In the genomic region with DNA sequence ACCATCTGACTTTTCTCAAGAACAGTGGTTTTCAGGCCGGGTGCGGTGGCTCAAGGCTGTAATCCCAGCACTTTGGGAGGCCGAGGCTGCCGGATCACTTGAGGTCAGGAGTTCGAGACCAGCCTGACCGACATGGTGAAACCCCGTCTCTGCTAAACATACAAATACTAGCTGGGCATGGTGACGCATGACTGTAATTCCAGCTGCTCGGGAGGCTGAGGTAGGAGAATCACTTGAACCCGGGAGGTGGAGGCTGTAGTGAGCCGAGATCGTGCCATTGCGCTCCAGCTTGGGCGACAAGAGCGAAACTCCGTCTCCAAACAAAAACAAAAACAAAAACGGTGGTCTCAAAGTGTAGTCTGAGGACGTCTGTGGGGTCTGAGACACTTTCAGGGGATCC, we compare ENCODE assay signal across 9 cellular contexts. TPM values are rescaled to one million over a fixed set of nuclear protein-coding genes. Genes with fewer than 3 reads are reported as not detected.
DNase-seq lines count a peak whose midpoint lies in the region; ATAC-seq and TF ChIP-seq lines count a peak whose summit lies in the region.
"Not testable (repeated sequence)": the region's sequence is repeated elsewhere in the genome, so short reads cannot be mapped to it uniquely, and the experiment has no call there.
"Had no signal": no experiment of that assay in that cellular context is flagged by ENCODE, and none has a peak within 500 bp of the region (broad histone marks: within the 10 kb centered on the region; RNA-seq: fewer than 3 reads in every experiment).

No MANE protein-coding gene starts in this region.

- ATAC-seq in RWPE2 (ENCODE audit: low read depth); heart right ventricle; naive thymus-derived CD4-positive, alpha-beta T cell: not testable (repeated sequence)

- TF ChIP-seq CTCF in BE2C (IDR thresholded peaks at IDR 0.05; ENCODE audit: low read depth, low read length); HFF-Myc (IDR thresholded peaks at IDR 0.05; ENCODE audit: low read depth, low read length, missing control alignments); RWPE2 (IDR thresholded peaks at IDR 0.05; ENCODE audit: poor library complexity, severe bottlenecking); dorsolateral prefrontal cortex (IDR thresholded peaks at IDR 0.05 in 54 of 56, conservative IDR thresholded peaks at IDR 0.05 in 2 of 56; ENCODE audit: low read depth in 1 of 56, partially characterized antibody in 56 of 56); heart right ventricle (IDR thresholded peaks at IDR 0.05): not testable (repeated sequence)

- H3K4me3 Mint-ChIP-seq in activated T-helper 1 cell treated with anti-CD3 and anti-CD28 coated beads, Interleukin-12 subunit alpha, Interleukin-12 subunit beta, Interleukin-2, Interleukin-4 antibody, amounts not matched to agents 30 ng/mL and 10 ng/mL and 1 ng/mL, durations not matched to agents 14 hours and 24 hours and 36 hours: peak overlapping the region; percentile 81
- peak overlapping the region; percentile 67 to 99 (median 78) for H3K4me3 Mint-ChIP-seq in naive thymus-derived CD4-positive, alpha-beta T cell

- H3K27ac ChIP-seq in RWPE2 (ENCODE audit: poor library complexity, severe bottlenecking): peak overlapping the region; percentile 60
- not testable (repeated sequence) for H3K27ac ChIP-seq in dorsolateral prefrontal cortex; naive thymus-derived CD4-positive, alpha-beta T cell (ENCODE audit: low read depth, low read length); skeletal muscle tissue (ENCODE audit: low read depth, low read length)
- peak overlapping the region in 1 of 10 donors; percentile 89 for H3K27ac ChIP-seq in heart right ventricle

- not testable (repeated sequence) for H3K9me3 ChIP-seq in BE2C; RWPE2 (ENCODE audit: severe bottlenecking); heart right ventricle; naive thymus-derived CD4-positive, alpha-beta T cell (ENCODE audit: control insufficient read depth in 2 of 3, low read length in 3 of 3); skeletal muscle tissue (ENCODE audit: control insufficient read depth in 3 of 3, low read length in 3 of 3)

- H3K4me1 Mint-ChIP-seq in activated T-helper 1 cell treated with anti-CD3 and anti-CD28 coated beads, Interleukin-12 subunit alpha, Interleukin-12 subunit beta, Interleukin-2, Interleukin-4 antibody, amounts not matched to agents 30 ng/mL and 10 ng/mL and 1 ng/mL, durations not matched to agents 14 hours and 24 hours and 36 hours (ENCODE audit: low read depth): peaks cover 20% of the 10 kb centered on the region
- peaks cover 11 to 39% (median 24%) of the 10 kb centered on the region in 7 donors for H3K4me1 Mint-ChIP-seq in naive thymus-derived CD4-positive, alpha-beta T cell

- H3K27ac Mint-ChIP-seq in activated T-helper 1 cell treated with anti-CD3 and anti-CD28 coated beads, Interleukin-12 subunit alpha, Interleukin-12 subunit beta, Interleukin-2, Interleukin-4 antibody, amounts not matched to agents 30 ng/mL and 10 ng/mL and 1 ng/mL, durations not matched to agents 14 hours and 24 hours and 36 hours: peak overlapping the region; percentile 22
- H3K27ac Mint-ChIP-seq in naive thymus-derived CD4-positive, alpha-beta T cell: peak overlapping the region in 4 of 9 donors; percentile 36 to 50 (median 47)

- H3K36me3 Mint-ChIP-seq in activated T-helper 1 cell treated with anti-CD3 and anti-CD28 coated beads, Interleukin-12 subunit alpha, Interleukin-12 subunit beta, Interleukin-2, Interleukin-4 antibody, amounts not matched to agents 30 ng/mL and 10 ng/mL and 1 ng/mL, durations not matched to agents 14 hours and 24 hours and 36 hours (ENCODE audit: low read depth): peaks cover 16% of the 10 kb centered on the region
- H3K36me3 Mint-ChIP-seq in naive thymus-derived CD4-positive, alpha-beta T cell: peaks cover 5 to 12% (median 7%) of the 10 kb centered on the region in 5 donors

- not testable (repeated sequence) for H3K9me3 Mint-ChIP-seq in activated T-helper 1 cell treated with anti-CD3 and anti-CD28 coated beads, Interleukin-12 subunit alpha, Interleukin-12 subunit beta, Interleukin-2, Interleukin-4 antibody, amounts not matched to agents 30 ng/mL and 10 ng/mL and 1 ng/mL, durations not matched to agents 14 hours and 24 hours and 36 hours; naive thymus-derived CD4-positive, alpha-beta T cell

- H3K4me1 ChIP-seq in BE2C: not testable (repeated sequence)
- H3K4me1 ChIP-seq in RWPE2 (ENCODE audit: insufficient read depth, poor library complexity, severe bottlenecking) (peaks cover 34% of the 10 kb centered on the region), heart right ventricle (peaks cover 0 to 28% (median 20%) of the 10 kb centered on the region in 9 donors), skeletal muscle tissue (ENCODE audit: control insufficient read depth in 3 of 3, insufficient read depth in 3 of 3, low read length in 3 of 3) (peaks cover 5 to 13% (median 11%) of the 10 kb centered on the region in 3 donors)
- H3K4me1 ChIP-seq in naive thymus-derived CD4-positive, alpha-beta T cell (ENCODE audit: control insufficient read depth in 2 of 2, insufficient read depth in 2 of 2, low read length in 2 of 2): peaks cover 9 to 14% of the 10 kb centered on the region in 2 donors

- not testable (repeated sequence) for H3K27me3 Mint-ChIP-seq in activated T-helper 1 cell treated with anti-CD3 and anti-CD28 coated beads, Interleukin-12 subunit alpha, Interleukin-12 subunit beta, Interleukin-2, Interleukin-4 antibody, amounts not matched to agents 30 ng/mL and 10 ng/mL and 1 ng/mL, durations not matched to agents 14 hours and 24 hours and 36 hours (ENCODE audit: insufficient read depth); naive thymus-derived CD4-positive, alpha-beta T cell

- H3K4me3 ChIP-seq in BE2C (ENCODE audit: low read depth, low read length) (peak overlapping the region; percentile 95), HFF-Myc (replicated peaks; ENCODE audit: low read depth, low read length) (peak overlapping the region; percentile 68), RWPE2 (ENCODE audit: severe bottlenecking) (peak overlapping the region; percentile 83), dorsolateral prefrontal cortex (peak overlapping the region in 45 of 59 donors; percentile 55 to 97 (median 83)), heart right ventricle (peak overlapping the region in 7 of 10 donors; percentile 73 to 88 (median 79)), skeletal muscle tissue (ENCODE audit: low read length in 3 of 3) (peak overlapping the region; percentile 73 to 99 (median 75))
- H3K4me3 ChIP-seq in naive thymus-derived CD4-positive, alpha-beta T cell (ENCODE audit: low read length): peak overlapping the region; percentile 96

- H3K9ac ChIP-seq in skeletal muscle tissue (ENCODE audit: low read depth in 1 of 3, low read length in 3 of 3): peak overlapping the region; percentile 7 to 87 (median 83)

- POLR2A ChIA-PET in naive thymus-derived CD4-positive, alpha-beta T cell (lab: Charles Lee): interaction anchor here (0.6 to 2.7 kb wide), 6 partner anchors 51 to 429 kb away, joined by 3 to 12 read pairs (median 5); partner anchors contain the start of genes TOMM6 and UBR2

- not testable (repeated sequence) for DNase-seq in BE2C; HFF-Myc (ENCODE audit: extremely low read depth, low read depth); RWPE2 (ENCODE audit: low spot score); activated T-helper 1 cell treated with anti-CD3 and anti-CD28 coated beads, Interleukin-12 subunit alpha, Interleukin-12 subunit beta, Interleukin-2, Interleukin-4 antibody, amounts not matched to agents 30 ng/mL and 10 ng/mL and 1 ng/mL, durations not matched to agents 14 hours and 24 hours and 36 hours (ENCODE audit: low spot score); dorsolateral prefrontal cortex; heart right ventricle; naive thymus-derived CD4-positive, alpha-beta T cell

- 85 to 88% methylated on average over 18 of the region's 18 CpGs for WGBS in heart right ventricle, 2 donors

- H3K36me3 ChIP-seq in BE2C (peaks cover 25% of the 10 kb centered on the region), RWPE2 (ENCODE audit: low read depth) (peaks cover 48% of the 10 kb centered on the region), heart right ventricle (peaks cover 0 to 29% (median 13%) of the 10 kb centered on the region in 9 donors), skeletal muscle tissue (ENCODE audit: control insufficient read depth in 3 of 3, insufficient read depth in 3 of 3, low read length in 3 of 3) (peaks cover 10 to 21% (median 19%) of the 10 kb centered on the region in 3 donors)
- H3K36me3 ChIP-seq in naive thymus-derived CD4-positive, alpha-beta T cell (ENCODE audit: control insufficient read depth in 2 of 3, insufficient read depth in 3 of 3, low read length in 3 of 3): peaks cover 0 to 24% (median 0%) of the 10 kb centered on the region in 3 experiments

- CTCF ChIA-PET in naive thymus-derived CD4-positive, alpha-beta T cell (lab: Charles Lee): interaction anchor here (0.6 to 1.3 kb wide), 3 partner anchors 110 to 482 kb away, joined by 3 to 4 read pairs (median 3); no protein-coding TSS in a partner anchor

- intact Hi-C loops in activated T-helper 1 cell treated with anti-CD3 and anti-CD28 coated beads, Interleukin-12 subunit alpha, Interleukin-12 subunit beta, Interleukin-2, Interleukin-4 antibody, amounts not matched to agents 30 ng/mL and 10 ng/mL and 1 ng/mL, durations not matched to agents 14 hours and 24 hours and 36 hours (cut with micrococcal nuclease): loop anchor here (2.0 to 5.0 kb wide), 5 partner anchors 49 to 1300 kb away; partner anchors contain the start of genes POLR1C, TBCC, TRERF1 and YIPF3
- intact Hi-C loops in dorsolateral prefrontal cortex (cut with DNase I) (loop anchor here (5.0 to 10.0 kb wide), 5 partner anchors 172 to 439 kb away; partner anchors contain the start of genes BYSL (in 1 of the 2), FRS3 (in 1 of the 2), MED20 (in 1 of the 2) and UBR2 (in 1 of the 2)), heart right ventricle (cut with DNase I) (loop anchor here in 4 of 10 donors (2.0 to 10.0 kb wide), 6 partner anchors 238 to 660 kb away; partner anchors contain the start of genes PRICKLE4 (in 2 of the 4), TOMM6 (in 2 of the 4) and TRERF1 (in 1 of the 4))
- intact Hi-C loops in naive thymus-derived CD4-positive, alpha-beta T cell (cut with micrococcal nuclease): loop anchor here (2.0 to 5.0 kb wide), 7 partner anchors 172 to 1211 kb away; partner anchors contain the start of genes ABCC10 (in 1 of the 2), SRF (in 1 of the 2) and TOMM6 (in 1 of the 2)

- H3K27me3 ChIP-seq in BE2C; RWPE2 (ENCODE audit: insufficient read depth, poor library complexity, severe bottlenecking); dorsolateral prefrontal cortex; heart right ventricle; naive thymus-derived CD4-positive, alpha-beta T cell (ENCODE audit: control insufficient read depth in 2 of 2, insufficient read depth in 2 of 2, low read length in 2 of 2); skeletal muscle tissue (ENCODE audit: control insufficient read depth in 3 of 3, insufficient read depth in 3 of 3, low read length in 3 of 3): not testable (repeated sequence)

RNA-seq across cellular contexts. Expression of gene MRPS10, which starts 1.2 kb away (rescaled TPM):
- polyA plus RNA-seq in BE2C (2012; ENCODE audit: insufficient read depth, insufficient read length, low read depth): 52.2 TPM
- total RNA-seq in activated T-helper 1 cell treated with anti-CD3 and anti-CD28 coated beads, Interleukin-12 subunit alpha, Interleukin-12 subunit beta, Interleukin-2, Interleukin-4 antibody, amounts not matched to agents 30 ng/mL and 10 ng/mL and 1 ng/mL, durations not matched to agents 14 hours and 24 hours and 36 hours: 48.8 and 49.7 TPM in 2 replicates
- 10 to 100 TPM; 18.8 to 41.4 (median 29.6) TPM for total RNA-seq in dorsolateral prefrontal cortex
- total RNA-seq in heart right ventricle: 10 to 100 TPM; 47.4 to 82.1 (median 63.1) TPM
- polyA plus RNA-seq in heart right ventricle: 10 to 100 TPM; 22.6 to 30.7 TPM
- total RNA-seq in naive thymus-derived CD4-positive, alpha-beta T cell: 10 to 100 TPM; 17.0 to 30.3 (median 25.3) TPM
- 10 to 100 TPM; 41.0 to 60.9 TPM for polyA plus RNA-seq in naive thymus-derived CD4-positive, alpha-beta T cell
- total RNA-seq in skeletal muscle tissue: 45.9 TPM

RNA-seq across cellular contexts. Expression of gene GUCA1B, which starts 21.7 kb away (rescaled TPM):
- 8.1 TPM for polyA plus RNA-seq in BE2C (2012; ENCODE audit: insufficient read depth, insufficient read length, low read depth)
- total RNA-seq in activated T-helper 1 cell treated with anti-CD3 and anti-CD28 coated beads, Interleukin-12 subunit alpha, Interleukin-12 subunit beta, Interleukin-2, Interleukin-4 antibody, amounts not matched to agents 30 ng/mL and 10 ng/mL and 1 ng/mL, durations not matched to agents 14 hours and 24 hours and 36 hours: 1.0 and 1.1 TPM in 2 replicates
- total RNA-seq in dorsolateral prefrontal cortex (1 to 10 TPM in 119 of 120 experiments, under 1 TPM in 1; 0.99 to 10.0 (median 4.4) TPM), heart right ventricle (1 to 10 TPM in 8 of 10 donors, under 1 TPM in 2; 0.34 to 2.8 (median 1.9) TPM), skeletal muscle tissue (1.6 TPM)
- polyA plus RNA-seq in heart right ventricle: under 1 TPM; 0.28 to 0.59 TPM
- 1 to 10 TPM; 1.0 to 6.9 (median 4.9) TPM for total RNA-seq in naive thymus-derived CD4-positive, alpha-beta T cell
- under 1 TPM in 1 of 2 donors, not detected in 1; 0.28 TPM for polyA plus RNA-seq in naive thymus-derived CD4-positive, alpha-beta T cell

RNA-seq across cellular contexts. Expression of gene GUCA1A, which starts 43.3 kb away (rescaled TPM):
- polyA plus RNA-seq in BE2C (2012; ENCODE audit: insufficient read depth, insufficient read length, low read depth): 0.56 TPM
- not detected in 2 replicates for total RNA-seq in activated T-helper 1 cell treated with anti-CD3 and anti-CD28 coated beads, Interleukin-12 subunit alpha, Interleukin-12 subunit beta, Interleukin-2, Interleukin-4 antibody, amounts not matched to agents 30 ng/mL and 10 ng/mL and 1 ng/mL, durations not matched to agents 14 hours and 24 hours and 36 hours
- total RNA-seq in dorsolateral prefrontal cortex (1 to 10 TPM in 35 of 120 experiments, under 1 TPM in 72, not detected in 13; 0.28 to 2.3 (median 0.75) TPM), heart right ventricle (not detected), skeletal muscle tissue (not detected)
- not detected for polyA plus RNA-seq in heart right ventricle
- not detected for total RNA-seq in naive thymus-derived CD4-positive, alpha-beta T cell
- not detected for polyA plus RNA-seq in naive thymus-derived CD4-positive, alpha-beta T cell
- total RNA-seq: foreskin keratinocyte had no signal
